1 cellular context compared by ENCODE assay signal in genomic region chr17:80969030-80969673, GRCh38.
TF ChIP-seq lines count a peak whose summit lies in the region.

No MANE protein-coding gene starts in this region.

TF ChIP-seq in GM23338, 12 proteins besides CTCF, POLR2A, EP300 and RAD21 (continued from another document):
- no peak for TF ChIP-seq ZNF462 (CRISPR knock-in tag; IDR thresholded peaks at IDR 0.05)
- no peak for TF ChIP-seq EZH2 (IDR thresholded peaks at IDR 0.05; ENCODE audit: low read depth, unreplicated experiment)
- no peak for TF ChIP-seq JUNB (IDR thresholded peaks at IDR 0.05; ENCODE audit: unreplicated experiment)
- no peak for TF ChIP-seq STAT1 (IDR thresholded peaks at IDR 0.05; ENCODE audit: unreplicated experiment)
- no peak for TF ChIP-seq NANOG (IDR thresholded peaks at IDR 0.05; ENCODE audit: borderline replicate concordance)
- TF ChIP-seq CREB1 (CRISPR knock-in tag; IDR thresholded peaks at IDR 0.05; ENCODE audit: low read depth) = no peak
- TF ChIP-seq ZNF114 (CRISPR knock-in tag; IDR thresholded peaks at IDR 0.05) = no peak
- no peak for TF ChIP-seq ETS1 (IDR thresholded peaks at IDR 0.05)
- TF ChIP-seq REST (IDR thresholded peaks at IDR 0.05; ENCODE audit: unreplicated experiment) = no peak
